In the genomic region with DNA sequence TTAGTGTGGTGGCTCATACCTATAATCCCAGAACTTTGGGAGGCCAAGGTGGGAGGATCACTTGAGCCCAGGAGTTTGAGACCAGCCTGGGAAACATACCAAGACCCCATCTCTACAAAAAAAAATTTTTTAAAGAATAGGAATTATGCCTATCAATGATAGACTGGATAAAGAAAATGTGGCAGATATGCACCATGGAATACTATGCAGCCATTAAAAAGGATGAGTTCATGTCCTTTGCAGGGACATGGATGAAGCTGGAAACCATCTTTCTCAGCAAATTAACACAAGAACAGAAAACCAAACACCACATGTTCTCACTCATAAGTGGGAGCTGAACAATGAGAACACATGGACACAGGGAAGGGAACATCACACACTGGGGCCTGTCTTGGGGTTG, we compare ENCODE assay signal across 7 cellular contexts. TPM values are rescaled to one million over a fixed set of nuclear protein-coding genes. Genes with fewer than 3 reads are reported as not detected.
"Had no signal": no experiment of that assay in that cellular context is flagged by ENCODE, and none has a peak within 500 bp of the region (broad histone marks: within the 10 kb centered on the region; RNA-seq: fewer than 3 reads in every experiment).

No MANE protein-coding gene starts in this region.

RNA-seq across cellular contexts. Expression of gene NOX5, which starts 54.8 kb away (rescaled TPM):
- total RNA-seq: natural killer cell treated with Interleukin-12 subunit alpha and Interleukin-12 subunit beta and Interleukin-15 and Interleukin-18, amount 100 ng/mL, for 72 hours; neural crest cell; osteocyte; progenitor cell of endocrine pancreas; pulmonary artery endothelial cell had no signal
- polyA plus RNA-seq: naive thymus-derived CD8-positive, alpha-beta T cell; neural cell had no signal
